1 cellular context compared by ENCODE assay signal in genomic region chr17:7440113-7440822, GRCh38.
A peak's percentile ranks its signal among the peaks of the same experiment; 100 is the strongest.
TF ChIP-seq lines count a peak whose summit lies in the region.

No MANE protein-coding gene starts in this region.

TF ChIP-seq in HepG2, 621 proteins besides CTCF, POLR2A, EP300 and RAD21 (continued from another document and continues in another):
- TF ChIP-seq ZNF281 (CRISPR knock-in tag; IDR thresholded peaks at IDR 0.05; ENCODE audit: borderline replicate concordance) (no peak), PITX1 (CRISPR knock-in tag; IDR thresholded peaks at IDR 0.05) (no peak), YY1 (IDR thresholded peaks at IDR 0.05; ENCODE audit: insufficient read depth, insufficient replicate concordance, low read depth, low read length) (no peak), NR2F6 (IDR thresholded peaks at IDR 0.05) (no peak), NR2F6 (CRISPR knock-in tag; IDR thresholded peaks at IDR 0.05) (no peak), ZNF891 (CRISPR knock-in tag; IDR thresholded peaks at IDR 0.05) (0 out of 2 replicates have a peak, but pooled peaks have one; percentile 62), ZNF331 (CRISPR knock-in tag; IDR thresholded peaks at IDR 0.05) (no peak), ZBTB33 (CRISPR knock-in tag; IDR thresholded peaks at IDR 0.05) (peak; percentile 71), ZFP90 (CRISPR knock-in tag; IDR thresholded peaks at IDR 0.05; ENCODE audit: borderline replicate concordance) (no peak), GLI4 (CRISPR knock-in tag; IDR thresholded peaks at IDR 0.05; ENCODE audit: borderline replicate concordance) (no peak), KDM2A (CRISPR knock-in tag; IDR thresholded peaks at IDR 0.05; ENCODE audit: borderline replicate concordance, low read depth) (peak; percentile 66), ZNF10 (CRISPR knock-in tag; IDR thresholded peaks at IDR 0.05; ENCODE audit: borderline replicate concordance, low read depth) (no peak), ZNF251 (CRISPR knock-in tag; IDR thresholded peaks at IDR 0.05) (no peak), CSRNP1 (CRISPR knock-in tag; IDR thresholded peaks at IDR 0.05) (peak; percentile 77), ZNF460 (CRISPR knock-in tag; IDR thresholded peaks at IDR 0.05; ENCODE audit: borderline replicate concordance) (no peak), PLSCR1 (CRISPR knock-in tag; IDR thresholded peaks at IDR 0.05; ENCODE audit: borderline replicate concordance) (no peak), ZNF687 (CRISPR knock-in tag; IDR thresholded peaks at IDR 0.05) (peak; percentile 60), ZHX2 (IDR thresholded peaks at IDR 0.05; ENCODE audit: low read depth) (no peak), ZHX2 (CRISPR knock-in tag; IDR thresholded peaks at IDR 0.05; ENCODE audit: borderline replicate concordance) (no peak), RELA (CRISPR knock-in tag; IDR thresholded peaks at IDR 0.05) (no peak), TEF (CRISPR knock-in tag; IDR thresholded peaks at IDR 0.05) (no peak), SRF (IDR thresholded peaks at IDR 0.05; ENCODE audit: low read depth, low read length) (no peak), HNF1B (CRISPR knock-in tag; IDR thresholded peaks at IDR 0.05) (0 out of 2 replicates have a peak, but pooled peaks have one; percentile 30), ZNF7 (CRISPR knock-in tag; IDR thresholded peaks at IDR 0.05) (no peak), MAX (IDR thresholded peaks at IDR 0.05) (peak; percentile 56), ZFY (CRISPR knock-in tag; IDR thresholded peaks at IDR 0.05) (no peak), ZNF34 (CRISPR knock-in tag; IDR thresholded peaks at IDR 0.05; ENCODE audit: borderline replicate concordance) (no peak), ZNF12 (CRISPR knock-in tag; IDR thresholded peaks at IDR 0.05) (no peak), ATM (IDR thresholded peaks at IDR 0.05; ENCODE audit: borderline replicate concordance) (no peak), ZNF446 (CRISPR knock-in tag; IDR thresholded peaks at IDR 0.05) (no peak), ZNF256 (CRISPR knock-in tag; conservative IDR thresholded peaks at IDR 0.05) (no peak), HMGA1 (CRISPR knock-in tag; conservative IDR thresholded peaks at IDR 0.05) (no peak), ZNF333 (CRISPR knock-in tag; IDR thresholded peaks at IDR 0.05; ENCODE audit: borderline replicate concordance) (no peak), ISX (CRISPR knock-in tag; conservative IDR thresholded peaks at IDR 0.05) (no peak), RBM22 (optimal IDR thresholded peaks at IDR 0.05; ENCODE audit: low read length) (no peak), ARID2 (CRISPR knock-in tag; IDR thresholded peaks at IDR 0.05; ENCODE audit: borderline replicate concordance) (no peak), ZBTB7A (CRISPR knock-in tag; IDR thresholded peaks at IDR 0.05) (no peak), ZNF101 (CRISPR knock-in tag; IDR thresholded peaks at IDR 0.05; ENCODE audit: borderline replicate concordance, low read depth) (no peak), PHF8 (CRISPR knock-in tag; IDR thresholded peaks at IDR 0.05) (no peak; the same call in none of the 2 replicates), RCOR2 (CRISPR knock-in tag; IDR thresholded peaks at IDR 0.05) (no peak), DBP (CRISPR knock-in tag; IDR thresholded peaks at IDR 0.05; ENCODE audit: not compliant biosample characterization) (no peak), ZNF678 (CRISPR knock-in tag; IDR thresholded peaks at IDR 0.05) (no peak), ZNF841 (CRISPR knock-in tag; IDR thresholded peaks at IDR 0.05; ENCODE audit: borderline replicate concordance) (no peak), CHD2 (IDR thresholded peaks at IDR 0.05; ENCODE audit: low read depth, low read length) (peak; percentile 90)
